Comparison of ENCODE assay signal across 18 cellular contexts in genomic region chr7:158603773-158604755, GRCh38. TPM values are rescaled to one million over a fixed set of nuclear protein-coding genes. Genes with fewer than 3 reads are reported as not detected.
DNase-seq lines count a peak whose midpoint lies in the region; ATAC-seq and FAIRE-seq lines count a peak whose summit lies in the region.
"Had no signal": no experiment of that assay in that cellular context is flagged by ENCODE, and none has a peak within 500 bp of the region (broad histone marks: within the 10 kb centered on the region; RNA-seq: fewer than 3 reads in every experiment).

No MANE protein-coding gene starts in this region.

- peaks cover 5% of the 10 kb centered on the region for H3K4me1 Mint-ChIP-seq in activated T-helper 17 cell treated with anti-CD3 and anti-CD28 coated beads, Interleukin-2, amount 50 U/mL, for 72 hours

- ATAC-seq in GM18511 (IDR thresholded peaks at IDR 0.05; ENCODE audit: unreplicated experiment): peak; percentile 23
- peak; percentile 30 for ATAC-seq in GM19463 (IDR thresholded peaks at IDR 0.05; ENCODE audit: unreplicated experiment)
- peak; percentile 29 for ATAC-seq in HG02852 (IDR thresholded peaks at IDR 0.05; ENCODE audit: unreplicated experiment)
- ATAC-seq in activated T-helper 17 cell treated with anti-CD3 and anti-CD28 coated beads, Interleukin-2, amount 50 U/mL, for 72 hours (replicated peaks): peak; percentile 38
- ATAC-seq in left cardiac atrium: no peak
- ATAC-seq: naive thymus-derived CD8-positive, alpha-beta T cell had no signal

- no peaks in the 10 kb centered on the region for H3K36me3 Mint-ChIP-seq in activated T-helper 17 cell treated with anti-CD3 and anti-CD28 coated beads, Interleukin-2, amount 50 U/mL, for 72 hours (ENCODE audit: low read depth)

- intact Hi-C loops in left cardiac atrium (cut with DNase I): no loop called here

- H3K9me3 Mint-ChIP-seq in activated T-helper 17 cell treated with anti-CD3 and anti-CD28 coated beads, Interleukin-2, amount 50 U/mL, for 72 hours: no peaks in the 10 kb centered on the region
- H3K9me3 Mint-ChIP-seq: naive thymus-derived CD8-positive, alpha-beta T cell had no signal

- no peaks in the 10 kb centered on the region for H3K27me3 Mint-ChIP-seq in activated T-helper 17 cell treated with anti-CD3 and anti-CD28 coated beads, Interleukin-2, amount 50 U/mL, for 72 hours

- FAIRE-seq in urothelium cell line (lab: Jason Lieb, UNC): no peak
- FAIRE-seq: colon had no signal

- peak overlapping the region; percentile 41 for H3K4me3 Mint-ChIP-seq in activated T-helper 17 cell treated with anti-CD3 and anti-CD28 coated beads, Interleukin-2, amount 50 U/mL, for 72 hours
- H3K4me3 Mint-ChIP-seq: naive thymus-derived CD8-positive, alpha-beta T cell had no signal

- peak overlapping the region; percentile 28 for H3K27ac Mint-ChIP-seq in activated T-helper 17 cell treated with anti-CD3 and anti-CD28 coated beads, Interleukin-2, amount 50 U/mL, for 72 hours
- H3K27ac Mint-ChIP-seq: naive thymus-derived CD8-positive, alpha-beta T cell had no signal

- DNase-seq in NCI-H2227 (lab: John Stamatoyannopoulos, UW; ENCODE audit: unreplicated experiment) (no peak), T1000 (lab: John Stamatoyannopoulos, UW) (no peak), left cardiac atrium (no peak), urothelium cell line (ENCODE audit: low spot score) (no peak)
- DNase-seq: activated naive CD4-positive, alpha-beta T cell; MG63; naive thymus-derived CD8-positive, alpha-beta T cell; NCI-H2029 treated with DMSO at 0.1 percent for 48 hours; NCI-H69; Peyer's patch; stimulated activated CD4-positive, alpha-beta T cell treated with anti-CD3 and anti-CD28 coated beads, Interleukin-12 subunit alpha, Interleukin-12 subunit beta, amount 100 ng/mL, for 4 hours; stomach had no signal

RNA-seq across cellular contexts. Expression of gene PTPRN2, which starts 16.4 kb away (rescaled TPM):
- 1 to 10 TPM in 1 of 2 donors, under 1 TPM in 1; 0.48 to 1.4 TPM for total RNA-seq in activated T-helper 17 cell treated with anti-CD3 and anti-CD28 coated beads, Interleukin-2, amount 50 U/mL, for 72 hours
- 1 to 10 TPM; 1.9 to 2.3 TPM for total RNA-seq in left cardiac atrium
- total RNA-seq: G401 had no signal

Comparison
In these comparisons a context has a peak if more than half of its experiments do, and no peak if none do; other contexts are left out.
1. ATAC-seq: peak in GM18511 (single experiment), GM19463 (single experiment), HG02852 (single experiment) and activated T-helper 17 cell treated with anti-CD3 and anti-CD28 coated beads, Interleukin-2, amount 50 U/mL, for 72 hours (single experiment); none in left cardiac atrium (0 of 2).